20 cellular contexts compared by ENCODE assay signal in the genomic region with DNA sequence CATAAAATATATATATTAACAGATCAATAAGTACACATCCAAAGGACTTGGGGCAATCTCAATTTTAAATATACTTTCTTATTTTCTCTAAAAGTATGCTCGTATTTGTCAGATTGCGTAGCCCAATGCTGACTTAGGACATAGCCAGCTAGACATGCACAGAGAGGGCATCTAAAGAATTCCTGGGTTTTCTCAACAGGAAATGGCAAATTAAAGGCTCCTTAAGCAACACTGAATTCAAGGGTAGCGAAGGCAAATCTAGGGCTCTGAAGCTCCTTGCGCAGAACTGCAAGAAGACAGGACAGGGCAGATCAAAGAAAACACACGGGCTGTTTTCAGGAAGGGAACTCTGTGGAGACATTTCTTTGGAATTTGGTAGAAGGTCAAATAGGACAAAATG.
DNase-seq lines count a peak whose midpoint lies in the region; ATAC-seq and TF ChIP-seq lines count a peak whose summit lies in the region.
"Had no signal": no experiment of that assay in that cellular context is flagged by ENCODE, and none has a peak within 500 bp of the region (broad histone marks: within the 10 kb centered on the region; RNA-seq: fewer than 3 reads in every experiment).

No MANE protein-coding gene starts in this region.

- TF ChIP-seq POLR2A in adrenal gland (IDR thresholded peaks at IDR 0.05) = no peak

- no peaks in the 10 kb centered on the region for H3K27me3 ChIP-seq in smooth muscle cell (ENCODE audit: low read depth)
- no peaks in the 10 kb centered on the region for H3K27me3 ChIP-seq in adrenal gland
- no peaks in the 10 kb centered on the region for H3K27me3 ChIP-seq in hepatocyte
- H3K27me3 ChIP-seq: MG63, SJSA1 had no signal

- no peak for ATAC-seq in activated CD8-positive, alpha-beta T cell treated with anti-CD3 and anti-CD28 coated beads for 36 hours
- ATAC-seq: A549 had no signal

- H3K79me2 ChIP-seq in smooth muscle cell (ENCODE audit: low read depth) = no peaks in the 10 kb centered on the region
- H3K79me2 ChIP-seq in hepatocyte = no peaks in the 10 kb centered on the region

- WGBS in smooth muscle cell (ENCODE audit: low lambda C conversion rate) = 62% methylated on average over 5 of the region's 5 CpGs
- 82 to 95% (median 87%) methylated on average over 5 of the region's 5 CpGs for WGBS in adrenal gland, 4 donors
- 77% methylated on average over 5 of the region's 5 CpGs for WGBS in hepatocyte (ENCODE audit: low lambda C conversion rate, missing lambda C conversion rate)

- H3K4me1 ChIP-seq in smooth muscle cell (ENCODE audit: low read depth) (no peaks in the 10 kb centered on the region), adrenal gland (replicated peaks in 1 of 2) (no peaks in the 10 kb centered on the region), hepatocyte (ENCODE audit: insufficient read depth) (peaks cover 6% of the 10 kb centered on the region)
- H3K4me1 ChIP-seq: A549, SJSA1 had no signal

- peak overlapping the region; percentile 57 for H3K27ac ChIP-seq in smooth muscle cell (ENCODE audit: low read depth)
- no peak overlapping the region for H3K27ac ChIP-seq in adrenal gland
- H3K27ac ChIP-seq in hepatocyte = no peak overlapping the region
- H3K27ac ChIP-seq: A549, SJSA1 had no signal

- intact Hi-C loops in adrenal gland (cut with DNase I) = no loop called here
- intact Hi-C loops in activated CD8-positive, alpha-beta T cell treated with anti-CD3 and anti-CD28 coated beads for 36 hours (cut with micrococcal nuclease) = no loop called here

- CTCF ChIA-PET in activated CD8-positive, alpha-beta T cell treated with anti-CD3 and anti-CD28 coated beads for 36 hours (lab: Charles Lee) = no interaction called here

- H3K9me3 ChIP-seq in smooth muscle cell (replicated peaks; ENCODE audit: low read depth) = no peaks in the 10 kb centered on the region
- H3K9me3 ChIP-seq in adrenal gland (replicated peaks in 1 of 3) = no peaks in the 10 kb centered on the region
- H3K9me3 ChIP-seq in hepatocyte (ENCODE audit: low read depth) = no peaks in the 10 kb centered on the region
- H3K9me3 ChIP-seq: A549, MG63, SJSA1 had no signal

- TF ChIP-seq CTCF in cardiac fibroblast (IDR thresholded peaks at IDR 0.05; ENCODE audit: low read depth, low read length) (no peak), smooth muscle cell (IDR thresholded peaks at IDR 0.05; ENCODE audit: borderline replicate concordance, insufficient read depth, poor library complexity, severe bottlenecking) (no peak), adrenal gland (IDR thresholded peaks at IDR 0.05) (no peak), hepatocyte (IDR thresholded peaks at IDR 0.05; ENCODE audit: poor library complexity) (no peak)
- TF ChIP-seq CTCF in activated CD8-positive, alpha-beta T cell treated with anti-CD3 and anti-CD28 coated beads for 36 hours (IDR thresholded peaks at IDR 0.05) = no peak

- H2AFZ ChIP-seq in smooth muscle cell (ENCODE audit: low read depth) = no peak overlapping the region
- no peak overlapping the region for H2AFZ ChIP-seq in hepatocyte

- H3K9me2 ChIP-seq in hepatocyte (replicated peaks; ENCODE audit: insufficient read depth) = no peaks in the 10 kb centered on the region

- H4K20me1 ChIP-seq in smooth muscle cell (ENCODE audit: low read depth) (no peaks in the 10 kb centered on the region), hepatocyte (ENCODE audit: insufficient read depth, poor library complexity, severe bottlenecking) (no peaks in the 10 kb centered on the region)

- no peaks in the 10 kb centered on the region for H3F3A ChIP-seq in smooth muscle cell (ENCODE audit: low read depth)

- H3K36me3 ChIP-seq in smooth muscle cell (ENCODE audit: low read depth) (no peaks in the 10 kb centered on the region), adrenal gland (replicated peaks in 1 of 2) (no peaks in the 10 kb centered on the region), hepatocyte (replicated peaks; ENCODE audit: insufficient read depth, low read depth) (no peaks in the 10 kb centered on the region)
- H3K36me3 ChIP-seq: MG63, SJSA1 had no signal

- H3K4me3 ChIP-seq in cardiac fibroblast (replicated peaks in 1 of 2; ENCODE audit: low read depth in 2 of 2, low read length in 2 of 2) = no peak overlapping the region
- no peak overlapping the region for H3K4me3 ChIP-seq in smooth muscle cell
- H3K4me3 ChIP-seq in adrenal gland = no peak overlapping the region
- no peak overlapping the region for H3K4me3 ChIP-seq in hepatocyte
- H3K4me3 ChIP-seq: A549, MG63, SJSA1 had no signal

- no peaks in the 10 kb centered on the region for H3K36me3 Mint-ChIP-seq in activated CD8-positive, alpha-beta T cell treated with anti-CD3 and anti-CD28 coated beads for 36 hours (ENCODE audit: low read depth)

- H3K27me3 Mint-ChIP-seq in activated CD8-positive, alpha-beta T cell treated with anti-CD3 and anti-CD28 coated beads for 36 hours = peaks cover 2% of the 10 kb centered on the region

- POLR2A ChIA-PET in activated CD8-positive, alpha-beta T cell treated with anti-CD3 and anti-CD28 coated beads for 36 hours (lab: Charles Lee) = no interaction called here

- no peak overlapping the region for H3K9ac ChIP-seq in smooth muscle cell (ENCODE audit: low read depth)

- peak; percentile 44 for DNase-seq in NCI-H226
- DNase-seq in cardiac fibroblast (ENCODE audit: low read depth in 2 of 2) = peak; percentile 18 to 58
- peak; percentile 57 for DNase-seq in iris pigment epithelial cell (ENCODE audit: low read depth)
- no peak for DNase-seq in smooth muscle cell (lab: John Stamatoyannopoulos, UW; ENCODE audit: unreplicated experiment)
- DNase-seq in NCI-H128 (lab: John Stamatoyannopoulos, UW; ENCODE audit: unreplicated experiment) = no peak
- DNase-seq in adrenal gland = no peak
- DNase-seq in hepatocyte (ENCODE audit: low spot score) = no peak
- no peak for DNase-seq in activated CD8-positive, alpha-beta T cell treated with anti-CD3 and anti-CD28 coated beads for 36 hours
- DNase-seq: Calu3, HCEC 1CT, KG1, MG63, NCI-H1417, NCI-H1694, NCI-H2029 treated with DMSO at 0.1 percent for 48 hours, NCI-H526 treated with DMSO at 0.1 percent for 48 hours, Right ventricle myocardium superior, RPMI8226 had no signal

- no peaks in the 10 kb centered on the region for H3K4me1 Mint-ChIP-seq in activated CD8-positive, alpha-beta T cell treated with anti-CD3 and anti-CD28 coated beads for 36 hours (ENCODE audit: low read depth)

- H3K9me3 Mint-ChIP-seq in activated CD8-positive, alpha-beta T cell treated with anti-CD3 and anti-CD28 coated beads for 36 hours = no peaks in the 10 kb centered on the region

- peak overlapping the region; percentile 49 for H3K4me2 ChIP-seq in smooth muscle cell
- no peak overlapping the region for H3K4me2 ChIP-seq in hepatocyte
- H3K4me2 ChIP-seq: A549 had no signal

- H3K27ac Mint-ChIP-seq in activated CD8-positive, alpha-beta T cell treated with anti-CD3 and anti-CD28 coated beads for 36 hours = no peak overlapping the region

- no peak overlapping the region for H3K4me3 Mint-ChIP-seq in activated CD8-positive, alpha-beta T cell treated with anti-CD3 and anti-CD28 coated beads for 36 hours

Comparison
In these comparisons a context has a peak if more than half of its experiments do, and no peak if none do; other contexts are left out.
1. DNase-seq: peak in NCI-H226 (single experiment), cardiac fibroblast (2 of 2) and iris pigment epithelial cell (single experiment); none in smooth muscle cell (single experiment), NCI-H128 (single experiment), adrenal gland (0 of 7), hepatocyte (single experiment) and activated CD8-positive, alpha-beta T cell treated with anti-CD3 and anti-CD28 coated beads for 36 hours (single experiment).